32 cellular contexts compared by ENCODE assay signal in the genomic region with DNA sequence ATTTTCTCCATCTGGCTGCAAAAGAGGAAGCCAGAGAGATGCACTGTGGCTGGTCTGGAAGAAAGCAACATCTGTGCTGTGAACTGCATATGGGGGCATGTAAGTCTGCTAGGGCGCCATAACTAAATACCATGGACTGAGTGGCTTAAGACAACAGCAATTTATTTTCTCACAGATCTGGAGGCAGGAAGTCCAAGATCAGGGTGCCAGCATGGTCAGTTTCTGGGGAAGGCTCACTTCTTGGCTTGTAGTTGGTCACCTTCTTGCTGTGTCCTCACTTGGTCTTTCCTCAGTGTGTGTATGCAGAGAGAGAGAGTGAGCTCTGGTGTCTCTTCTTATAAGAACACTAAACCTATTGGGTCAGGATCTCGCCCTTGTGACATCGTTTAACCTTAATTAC.
"Had no signal": no experiment of that assay in that cellular context is flagged by ENCODE, and none has a peak within 500 bp of the region (broad histone marks: within the 10 kb centered on the region; RNA-seq: fewer than 3 reads in every experiment).

No MANE protein-coding gene starts in this region.

- H3K4me3 Mint-ChIP-seq: naive B cell; naive thymus-derived CD8-positive, alpha-beta T cell; natural killer cell treated with Interleukin-12 subunit alpha and Interleukin-12 subunit beta and Interleukin-15 and Interleukin-18, amount 100 ng/mL, for 72 hours; stimulated activated memory B cell treated with anti-CD40 and anti-IgM and Interleukin-4, amounts not matched to agents 10 μg/mL and 1 μg/mL and 100 μg/mL, for 72 hours; stimulated activated naive CD8-positive, alpha-beta T cell treated with anti-CD3 and anti-CD28 coated beads, Interleukin-15, amount 100 ng/mL, for 72 hours had no signal

- DNase-seq: naive B cell; naive thymus-derived CD8-positive, alpha-beta T cell; nucleus accumbens; ovary; posterior cingulate gyrus; psoas muscle; right cardiac atrium; spleen; stimulated activated CD4-positive, alpha-beta T cell treated with anti-CD3 and anti-CD28 coated beads, Interleukin-12 subunit alpha, Interleukin-12 subunit beta, amount 100 ng/mL, for 4 hours; stimulated activated CD4-positive, alpha-beta T cell treated with anti-CD3 and anti-CD28 coated beads, Interleukin-1b, Interleukin-23, amount 100 ng/mL, for 48 hours; stimulated activated CD4-positive, alpha-beta T cell treated with anti-CD3 and anti-CD28 coated beads, Interleukin-4, amount 100 ng/mL, for 1 hour; stimulated activated CD4-positive, alpha-beta T cell treated with anti-CD3 and anti-CD28 coated beads, Interleukin-4, amount 100 ng/mL, for 4 hours; stimulated activated CD8-positive, alpha-beta memory T cell treated with anti-CD3 and anti-CD28 coated beads, Interleukin-4, amount 100 ng/mL, for 48 hours; stimulated activated naive CD4-positive, alpha-beta T cell; stimulated activated naive CD8-positive, alpha-beta T cell treated with anti-CD3 and anti-CD28 coated beads, Interleukin-15, amount 100 ng/mL, for 72 hours; stimulated activated naive CD8-positive, alpha-beta T cell treated with anti-CD3 and anti-CD28 coated beads, Interleukin-15, Interleukin-2, amounts not matched to agents 100 U/mL and 50 U/mL, for 24 hours; substantia nigra; testis; tibial artery; transverse colon; upper lobe of left lung had no signal

- H3K36me3 ChIP-seq: neutrophil, ovary, spleen, suprapubic skin, tibial artery, transverse colon, upper lobe of left lung, vagina had no signal

- H3K27me3 Mint-ChIP-seq: progenitor cell of endocrine pancreas had no signal

- H3K9ac ChIP-seq: parathyroid adenoma had no signal

- H3K27ac ChIP-seq: neutrophil, ovary, parathyroid adenoma, psoas muscle, skin epidermis, spleen, suprapubic skin, testis, tibial artery, transverse colon, upper lobe of left lung, vagina had no signal

- H3K79me2 ChIP-seq: parathyroid adenoma had no signal

- H3K4me3 ChIP-seq: ovary, psoas muscle, skin epidermis, smooth muscle cell, spleen, suprapubic skin, testis, tibial artery, transverse colon, upper lobe of left lung, vagina had no signal

- H3K36me3 Mint-ChIP-seq: natural killer cell treated with Interleukin-12 subunit alpha and Interleukin-12 subunit beta and Interleukin-15 and Interleukin-18, amount 100 ng/mL, for 72 hours had no signal

- H3K4me1 ChIP-seq: parathyroid adenoma, psoas muscle, suprapubic skin, testis, tibial artery, transverse colon, upper lobe of left lung, vagina had no signal

- H3K9me3 Mint-ChIP-seq: natural killer cell treated with Interleukin-12 subunit alpha and Interleukin-12 subunit beta and Interleukin-15 and Interleukin-18, amount 100 ng/mL, for 72 hours had no signal

- H3K27ac Mint-ChIP-seq: naive thymus-derived CD8-positive, alpha-beta T cell; natural killer cell treated with Interleukin-12 subunit alpha and Interleukin-12 subunit beta and Interleukin-15 and Interleukin-18, amount 100 ng/mL, for 72 hours; progenitor cell of endocrine pancreas; stimulated activated memory B cell treated with anti-CD40 and anti-IgM and Interleukin-4, amounts not matched to agents 10 μg/mL and 1 μg/mL and 100 μg/mL, for 72 hours; stimulated activated naive CD8-positive, alpha-beta T cell treated with anti-CD3 and anti-CD28 coated beads, Interleukin-15, amount 100 ng/mL, for 72 hours had no signal

- H3K4me2 ChIP-seq: smooth muscle cell had no signal

- H3K4me1 Mint-ChIP-seq: naive B cell; naive thymus-derived CD8-positive, alpha-beta T cell; stimulated activated memory B cell treated with anti-CD40 and anti-IgM and Interleukin-4, amounts not matched to agents 10 μg/mL and 1 μg/mL and 100 μg/mL, for 72 hours; stimulated activated naive CD8-positive, alpha-beta T cell treated with anti-CD3 and anti-CD28 coated beads, Interleukin-15, amount 100 ng/mL, for 72 hours had no signal

- ATAC-seq: naive thymus-derived CD8-positive, alpha-beta T cell; natural killer cell treated with Interleukin-12 subunit alpha and Interleukin-12 subunit beta and Interleukin-15 and Interleukin-18, amount 100 ng/mL, for 72 hours; psoas muscle; right cardiac atrium; sciatic nerve; stimulated activated memory B cell treated with anti-CD40 and anti-IgM and Interleukin-4, amounts not matched to agents 10 μg/mL and 1 μg/mL and 100 μg/mL, for 72 hours; stimulated activated naive CD8-positive, alpha-beta T cell treated with anti-CD3 and anti-CD28 coated beads, Interleukin-15, amount 100 ng/mL, for 72 hours; stimulated activated naive CD8-positive, alpha-beta T cell treated with anti-CD3 and anti-CD28 coated beads, Interleukin-15, Interleukin-2, amounts not matched to agents 100 U/mL and 50 U/mL, for 24 hours had no signal

- H2AFZ ChIP-seq: parathyroid adenoma had no signal

- H3K27me3 ChIP-seq: neutrophil, ovary, suprapubic skin, testis, tibial artery, transverse colon, upper lobe of left lung, vagina had no signal

- H3K9me3 ChIP-seq: neutrophil, psoas muscle, suprapubic skin, testis, transverse colon, upper lobe of left lung, vagina had no signal

- FAIRE-seq: urothelium cell line had no signal
